Comparison of ENCODE assay signal across 8 cellular contexts in the genomic region with DNA sequence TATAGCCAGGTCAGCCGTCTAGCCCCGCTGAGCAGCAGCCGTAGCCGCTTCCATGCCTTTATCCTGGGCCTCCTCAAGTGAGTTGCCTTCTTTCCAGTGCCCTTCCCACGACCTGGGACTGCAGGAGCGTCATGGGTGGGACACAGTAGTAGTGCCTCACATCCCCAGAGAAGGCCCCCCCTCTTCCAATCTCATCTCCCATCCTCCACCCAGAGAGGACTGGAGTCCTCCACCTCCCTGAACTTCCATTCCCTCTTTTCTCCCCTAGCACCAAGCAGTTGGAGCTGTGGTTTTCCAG. TPM values are rescaled to one million over a fixed set of nuclear protein-coding genes. Genes with fewer than 3 reads are reported as not detected.
A peak's percentile ranks its signal among the peaks of the same experiment; 100 is the strongest.
DNase-seq lines count a peak whose midpoint lies in the region; FAIRE-seq and TF ChIP-seq lines count a peak whose summit lies in the region.

No MANE protein-coding gene starts in this region.

- H3K4me1 ChIP-seq in adipocyte (ENCODE audit: control insufficient read depth, insufficient read depth, low read length) (peaks cover 32% of the 10 kb centered on the region), keratinocyte (ENCODE audit: control insufficient read depth, extremely low read depth, insufficient read depth, low read length) (peaks cover 15% of the 10 kb centered on the region), subcutaneous abdominal adipose tissue (ENCODE audit: control insufficient read depth in 5 of 5, insufficient read depth in 5 of 5, low read length in 5 of 5) (peaks cover 8 to 50% (median 40%) of the 10 kb centered on the region in 5 donors)

- peaks cover 31% of the 10 kb centered on the region for H3K36me3 ChIP-seq in adipocyte (ENCODE audit: control insufficient read depth, insufficient read depth, low read length, severe bottlenecking)
- peaks cover 17 to 29% of the 10 kb centered on the region in 2 experiments for H3K36me3 ChIP-seq in keratinocyte (ENCODE audit: control insufficient read depth in 2 of 2, extremely low read depth in 1 of 2, insufficient read depth in 2 of 2, low read length in 2 of 2)
- peaks cover 3 to 36% (median 31%) of the 10 kb centered on the region in 5 donors for H3K36me3 ChIP-seq in subcutaneous abdominal adipose tissue (ENCODE audit: control insufficient read depth in 5 of 5, insufficient read depth in 5 of 5, low read length in 5 of 5)

- H3K9me1 ChIP-seq in keratinocyte (ENCODE audit: control insufficient read depth, extremely low read depth, insufficient read depth, low read length): no peaks in the 10 kb centered on the region

- H3K9me3 ChIP-seq in adipocyte (ENCODE audit: control insufficient read depth, low read length): no peaks in the 10 kb centered on the region
- H3K9me3 ChIP-seq in keratinocyte (ENCODE audit: control insufficient read depth, low read depth, low read length): no peaks in the 10 kb centered on the region
- H3K9me3 ChIP-seq in subcutaneous abdominal adipose tissue (ENCODE audit: control insufficient read depth in 5 of 5, low read length in 5 of 5): no peaks in the 10 kb centered on the region

- no peak overlapping the region for H2AFZ ChIP-seq in keratinocyte (ENCODE audit: control insufficient read depth, low read length)

- H3K36me3 Mint-ChIP-seq in activated T-cell treated with anti-CD3 and anti-CD28 coated beads, Interleukin-2, amount 50 U/mL, for 24 hours (ENCODE audit: low read depth): peaks cover 53% of the 10 kb centered on the region

- no peaks in the 10 kb centered on the region for H3K27me3 Mint-ChIP-seq in activated T-cell treated with anti-CD3 and anti-CD28 coated beads, Interleukin-2, amount 50 U/mL, for 24 hours

- H3K27ac ChIP-seq in keratinocyte (ENCODE audit: control insufficient read depth, insufficient read depth, low read length): no peak overlapping the region
- peak overlapping the region; percentile 82 for H3K27ac ChIP-seq in subcutaneous abdominal adipose tissue (ENCODE audit: low read depth, low read length)

- H3K4me3 ChIP-seq in adipocyte (ENCODE audit: low read length) (peak overlapping the region; percentile 97), keratinocyte (ENCODE audit: control insufficient read depth in 2 of 3, extremely low read depth in 1 of 3, insufficient read depth in 2 of 3, low read depth in 1 of 3, low read length in 3 of 3) (peak overlapping the region; percentile 78 to 90 (median 82)), subcutaneous abdominal adipose tissue (ENCODE audit: low read depth in 1 of 5, low read length in 5 of 5) (peak overlapping the region in 4 of 5 donors; percentile 13 to 92 (median 85))

- H3K9me3 Mint-ChIP-seq in activated T-cell treated with anti-CD3 and anti-CD28 coated beads, Interleukin-2, amount 50 U/mL, for 24 hours: no peaks in the 10 kb centered on the region

- peaks cover 37% of the 10 kb centered on the region for H3K4me1 Mint-ChIP-seq in activated T-cell treated with anti-CD3 and anti-CD28 coated beads, Interleukin-2, amount 50 U/mL, for 24 hours (ENCODE audit: low read depth)

- peak overlapping the region; percentile 96 for H3K4me2 ChIP-seq in keratinocyte (ENCODE audit: control insufficient read depth, extremely low read depth, insufficient read depth, low read depth, low read length)

- dilution Hi-C loops in keratinocyte (cut with MboI; ENCODE audit: extremely low pct_ligation_motif_present, low sequenced_read_pairs): no loop called here

- no peaks in the 10 kb centered on the region for H3K27me3 ChIP-seq in adipocyte (replicated peaks; ENCODE audit: control insufficient read depth, insufficient read depth, low read length)
- no peaks in the 10 kb centered on the region for H3K27me3 ChIP-seq in keratinocyte (ENCODE audit: control insufficient read depth, extremely low read depth, insufficient read depth, low read length)
- H3K27me3 ChIP-seq in subcutaneous abdominal adipose tissue (ENCODE audit: control insufficient read depth in 5 of 5, insufficient read depth in 4 of 5, low read length in 5 of 5): no peaks in the 10 kb centered on the region

- H3K4me3 Mint-ChIP-seq in activated T-cell treated with anti-CD3 and anti-CD28 coated beads, Interleukin-2, amount 50 U/mL, for 24 hours: peak overlapping the region; percentile 82

- TF ChIP-seq CTCF in keratinocyte (optimal IDR thresholded peaks at IDR 0.05 in 1 of 3, IDR thresholded peaks at IDR 0.05 in 1 of 3, conservative IDR thresholded peaks at IDR 0.05 in 1 of 3; ENCODE audit: extremely low read depth in 1 of 3, insufficient read depth in 2 of 3, low read length in 3 of 3): no peak

- H3K9ac ChIP-seq in adipocyte (ENCODE audit: low read length) (peak overlapping the region; percentile 97), keratinocyte (ENCODE audit: control insufficient read depth, extremely low read depth, insufficient read depth, low read length) (peak overlapping the region; percentile 82), subcutaneous abdominal adipose tissue (ENCODE audit: low read length in 5 of 5) (peak overlapping the region in 3 of 5 donors; percentile 75 to 92 (median 87))

- peaks cover 7% of the 10 kb centered on the region for H4K20me1 ChIP-seq in keratinocyte (ENCODE audit: control insufficient read depth, extremely low read depth, insufficient read depth, low read length)

- H3K79me2 ChIP-seq in keratinocyte (ENCODE audit: control insufficient read depth, insufficient read depth, low read length): peaks cover 16% of the 10 kb centered on the region

- H3K27ac Mint-ChIP-seq in activated T-cell treated with anti-CD3 and anti-CD28 coated beads, Interleukin-2, amount 50 U/mL, for 24 hours: peak overlapping the region; percentile 69

- peak; percentile 35 for DNase-seq in activated T-cell treated with anti-CD3 and anti-CD28 coated beads, Interleukin-2, amount 50 U/mL, for 24 hours
- DNase-seq in activated T-cell treated with anti-CD3 and anti-CD28 coated beads, Interleukin-2, amount 50 U/mL, for 48 hours: no peak
- no peak for DNase-seq in adipocyte (ENCODE audit: low read depth)
- DNase-seq in keratinocyte (ENCODE audit: low read depth, low spot score): no peak
- no peak for DNase-seq in SW 1271 (lab: John Stamatoyannopoulos, UW)
- no peak for DNase-seq in activated CD8-positive, alpha-beta memory T cell treated with anti-CD3 and anti-CD28 coated beads, Interleukin-2, amount 50 U/mL, for 4 hours
- DNase-seq in NCI-H510A (lab: John Stamatoyannopoulos, UW): no peak

- FAIRE-seq in keratinocyte (lab: Jason Lieb, UNC): no peak

RNA-seq across cellular contexts. Expression of a gene that starts 4.9 kb away (rescaled TPM):
- polyA plus RNA-seq in keratinocyte: 32.4 to 40.3 TPM (median 32.8 TPM) in 3 replicates
- 6.3 TPM for polyA plus RNA-seq in keratinocyte (2011; ENCODE audit: low read depth)
- 30.5 and 36.2 TPM in 2 replicates for polyA plus RNA-seq in keratinocyte (2011; cell fraction: cytosol; rRNA removed)
- polyA plus RNA-seq in keratinocyte (2011; cell fraction: nucleus; rRNA removed): 61.0 and 78.5 TPM in 2 replicates
- polyA plus RNA-seq in keratinocyte (2012; ENCODE audit: low replicate concordance): 21.8 and 33.9 TPM in 2 replicates
- polyA minus RNA-seq in keratinocyte: 22.4 to 42.9 TPM (median 29.8 TPM) in 3 replicates
- polyA minus RNA-seq in keratinocyte (2011; cell fraction: cytosol; rRNA and poly(A)+ RNA removed): 38.6 TPM
- polyA minus RNA-seq in keratinocyte (2011; cell fraction: nucleus; rRNA and poly(A)+ RNA removed): 20.0 and 22.3 TPM in 2 replicates

RNA-seq across cellular contexts. Expression of a gene that starts 16.9 kb away (rescaled TPM):
- 669 to 898 TPM (median 821 TPM) in 3 replicates for polyA plus RNA-seq in keratinocyte
- polyA plus RNA-seq in keratinocyte (2011; ENCODE audit: low read depth): 124 TPM
- polyA plus RNA-seq in keratinocyte (2011; cell fraction: cytosol; rRNA removed): 608 and 610 TPM in 2 replicates
- 923 and 1,085 TPM in 2 replicates for polyA plus RNA-seq in keratinocyte (2011; cell fraction: nucleus; rRNA removed)
- polyA plus RNA-seq in keratinocyte (2012; ENCODE audit: low replicate concordance): 213 and 963 TPM in 2 replicates
- polyA minus RNA-seq in keratinocyte: 315 to 366 TPM (median 363 TPM) in 3 replicates
- polyA minus RNA-seq in keratinocyte (2011; cell fraction: cytosol; rRNA and poly(A)+ RNA removed): 264 TPM
- polyA minus RNA-seq in keratinocyte (2011; cell fraction: nucleus; rRNA and poly(A)+ RNA removed): 237 and 276 TPM in 2 replicates

RNA-seq across cellular contexts. Expression of a gene that starts 24.3 kb away (rescaled TPM):
- 0.03 to 0.04 TPM in 2 of 3 replicates, not detected in the other for polyA plus RNA-seq in keratinocyte
- polyA plus RNA-seq in keratinocyte (2011; ENCODE audit: low read depth): not detected
- polyA plus RNA-seq in keratinocyte (2011; cell fraction: cytosol; rRNA removed): 0.03 and 0.05 TPM in 2 replicates
- polyA plus RNA-seq in keratinocyte (2011; cell fraction: nucleus; rRNA removed): 0.05 TPM in 1 of 2 replicates, not detected in the other
- 0.11 TPM in 1 of 2 replicates, not detected in the other for polyA plus RNA-seq in keratinocyte (2012; ENCODE audit: low replicate concordance)
- 0.06 TPM in 1 of 3 replicates, not detected in the others for polyA minus RNA-seq in keratinocyte
- polyA minus RNA-seq in keratinocyte (2011; cell fraction: cytosol; rRNA and poly(A)+ RNA removed): not detected
- not detected in 2 replicates for polyA minus RNA-seq in keratinocyte (2011; cell fraction: nucleus; rRNA and poly(A)+ RNA removed)

RNA-seq across cellular contexts. Expression of a gene that starts 48.3 kb away (rescaled TPM):
- 2.9 to 4.8 TPM (median 3.0 TPM) in 3 replicates for polyA plus RNA-seq in keratinocyte
- polyA plus RNA-seq in keratinocyte (2011; ENCODE audit: low read depth): 1.3 TPM
- 1.4 and 1.5 TPM in 2 replicates for polyA plus RNA-seq in keratinocyte (2011; cell fraction: cytosol; rRNA removed)
- 19.9 and 21.8 TPM in 2 replicates for polyA plus RNA-seq in keratinocyte (2011; cell fraction: nucleus; rRNA removed)
- polyA plus RNA-seq in keratinocyte (2012; ENCODE audit: low replicate concordance): 1.2 and 1.9 TPM in 2 replicates
- 4.9 to 6.6 TPM (median 5.9 TPM) in 3 replicates for polyA minus RNA-seq in keratinocyte
- 1.9 TPM for polyA minus RNA-seq in keratinocyte (2011; cell fraction: cytosol; rRNA and poly(A)+ RNA removed)
- polyA minus RNA-seq in keratinocyte (2011; cell fraction: nucleus; rRNA and poly(A)+ RNA removed): 3.4 and 5.6 TPM in 2 replicates

RNA-seq across cellular contexts. Expression of a gene that starts 52.2 kb away (rescaled TPM):
- polyA plus RNA-seq in keratinocyte: 42.1 to 45.3 TPM (median 43.1 TPM) in 3 replicates
- 20.3 TPM for polyA plus RNA-seq in keratinocyte (2011; ENCODE audit: low read depth)
- polyA plus RNA-seq in keratinocyte (2011; cell fraction: cytosol; rRNA removed): 14.0 and 15.8 TPM in 2 replicates
- 141 and 160 TPM in 2 replicates for polyA plus RNA-seq in keratinocyte (2011; cell fraction: nucleus; rRNA removed)
- 23.4 and 26.4 TPM in 2 replicates for polyA plus RNA-seq in keratinocyte (2012; ENCODE audit: low replicate concordance)
- polyA minus RNA-seq in keratinocyte: 26.4 to 66.1 TPM (median 42.9 TPM) in 3 replicates
- 20.3 TPM for polyA minus RNA-seq in keratinocyte (2011; cell fraction: cytosol; rRNA and poly(A)+ RNA removed)
- polyA minus RNA-seq in keratinocyte (2011; cell fraction: nucleus; rRNA and poly(A)+ RNA removed): 24.1 and 33.3 TPM in 2 replicates
